8 cellular contexts compared by ENCODE assay signal in the genomic region with DNA sequence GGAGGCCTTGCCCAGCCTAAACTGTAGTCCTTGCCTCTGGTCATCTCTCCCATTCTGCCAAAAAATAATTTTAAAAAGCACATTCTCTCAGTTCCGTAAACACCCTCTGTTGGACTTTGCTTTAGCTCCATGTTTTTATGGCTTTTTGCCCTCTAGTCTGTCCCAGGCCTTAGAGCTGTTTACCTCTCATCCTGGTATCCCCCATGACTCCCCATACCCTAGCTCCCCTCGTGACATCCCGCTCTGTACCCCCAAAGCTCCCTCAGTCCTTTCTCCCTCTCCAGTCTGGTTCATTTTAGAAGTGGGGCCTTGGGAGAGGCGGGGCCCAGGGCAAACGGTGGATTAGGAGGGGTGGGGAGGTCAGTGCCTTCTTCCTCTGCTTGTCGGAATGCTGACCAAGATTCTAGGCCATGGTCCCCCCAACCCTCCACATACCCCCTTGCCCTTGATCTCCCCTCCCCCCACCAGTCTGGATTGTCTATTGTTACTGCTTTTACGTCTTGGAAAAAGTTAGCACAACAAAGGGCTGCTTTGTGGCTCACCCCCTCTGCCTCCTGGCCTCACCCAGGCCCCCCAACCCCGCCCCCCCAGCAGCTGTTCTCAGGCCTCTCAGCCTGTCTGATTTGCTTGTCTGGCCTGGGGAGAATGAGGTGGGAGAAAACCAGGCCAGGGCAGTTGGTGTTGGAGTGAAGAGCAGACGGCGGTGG. TPM values are rescaled to one million over a fixed set of nuclear protein-coding genes. Genes with fewer than 3 reads are reported as not detected.
DNase-seq lines count a peak whose midpoint lies in the region; ATAC-seq and TF ChIP-seq lines count a peak whose summit lies in the region.
"Had no signal": no experiment of that assay in that cellular context is flagged by ENCODE, and none has a peak within 500 bp of the region (broad histone marks: within the 10 kb centered on the region; RNA-seq: fewer than 3 reads in every experiment).

No MANE protein-coding gene starts in this region.

- no peaks in the 10 kb centered on the region for H3K27me3 Mint-ChIP-seq in memory B cell

- TF ChIP-seq CTCF in Panc1 (IDR thresholded peaks at IDR 0.05): no peak
- no peak for TF ChIP-seq CTCF in cardiac fibroblast (IDR thresholded peaks at IDR 0.05; ENCODE audit: low read depth, low read length)

- no TSS peak for BruUV-seq in Panc1 (replicated peaks; lab: Mats Ljungman, UMichigan)

- peak overlapping the region; percentile 82 for H3K27ac Mint-ChIP-seq in memory B cell

- H3K9me3 Mint-ChIP-seq in memory B cell: no peaks in the 10 kb centered on the region

- intact Hi-C loops in Panc1 (cut with micrococcal nuclease; ENCODE audit: unreplicated experiment): no loop called here

- H3K4me1 ChIP-seq in Panc1 (ENCODE audit: control insufficient read depth, insufficient read depth, low read length): peaks cover 82% of the 10 kb centered on the region

- H3K36me3 ChIP-seq in Panc1 (ENCODE audit: control insufficient read depth, insufficient read depth, low read length): 0 out of 2 replicates have a peak, but pooled peaks cover 5% of the 10 kb centered on the region

- peaks cover 6% of the 10 kb centered on the region for H3K36me3 Mint-ChIP-seq in memory B cell

- POLR2A ChIA-PET in Panc1 (lab: Charles Lee): interaction anchor here (0.8 kb wide), 1 partner anchor 41 kb away, joined by 4 read pairs; no protein-coding TSS in a partner anchor

- in situ Hi-C loops in Panc1 (cut with HindIII; ENCODE audit: low pct_unique_long_range_greater_than_20kb, low sequenced_read_pairs): no loop called here

- ATAC-seq in Panc1: no peak
- ATAC-seq in memory B cell (ENCODE audit: low read depth): no peak
- no peak for ATAC-seq in HG03520 (IDR thresholded peaks at IDR 0.05; ENCODE audit: unreplicated experiment)

- H3K4me1 Mint-ChIP-seq in memory B cell: peaks cover 71% of the 10 kb centered on the region

- H3K4me3 Mint-ChIP-seq in memory B cell: peak overlapping the region; percentile 37

- CTCF ChIA-PET in Panc1 (lab: Charles Lee): interaction anchor here (0.5 to 1.0 kb wide), 3 partner anchors 22 to 130 kb away, joined by 3 to 4 read pairs (median 4); no protein-coding TSS in a partner anchor

- no peak for DNase-seq in Panc1 (ENCODE audit: low read depth, low spot score)
- DNase-seq in cardiac fibroblast (ENCODE audit: low read depth in 2 of 2): no peak
- peak in 1 of 2 donors; percentile 12 for DNase-seq in memory B cell (ENCODE audit: low spot score in 2 of 2)
- peak in 8 of 49 donors; percentile 18 to 52 (median 28) for DNase-seq in substantia nigra (lab: John Stamatoyannopoulos, UW)
- no peak for DNase-seq in RPMI8226
- DNase-seq in NCI-H446 (lab: John Stamatoyannopoulos, UW): no peak

- H3K27ac ChIP-seq in Panc1 (ENCODE audit: low read length): peak overlapping the region; percentile 80
- H3K27ac ChIP-seq in substantia nigra (ENCODE audit: low read depth, low read length, poor library complexity, severe bottlenecking): peak overlapping the region; percentile 70

- H3K9me3 ChIP-seq in Panc1 (ENCODE audit: control insufficient read depth, insufficient read depth, low read depth, low read length): no peaks in the 10 kb centered on the region

- peak overlapping the region in 1 of 2 experiments; percentile 75; a peak in 1 of 4 replicates for H3K4me3 ChIP-seq in Panc1 (ENCODE audit: low read depth in 2 of 2, low read length in 2 of 2)
- peak overlapping the region; percentile 73 to 74 for H3K4me3 ChIP-seq in cardiac fibroblast (replicated peaks in 1 of 2; ENCODE audit: low read depth in 2 of 2, low read length in 2 of 2)

- H3K27me3 ChIP-seq in Panc1 (ENCODE audit: control insufficient read depth, insufficient read depth, low read length): no peaks in the 10 kb centered on the region

RNA-seq across cellular contexts. Expression of a gene that starts 18.3 kb away (rescaled TPM):
- 0.33 TPM for total RNA-seq in Panc1 (2021; ENCODE audit: unreplicated experiment)
- polyA plus RNA-seq in Panc1 (2012; ENCODE audit: insufficient read length): 5.8 TPM
- total RNA-seq: activated CD8-positive, alpha-beta memory T cell treated with anti-CD3 and anti-CD28 coated beads for 36 hours had no signal

RNA-seq across cellular contexts. Expression of a gene that starts 37.2 kb away (rescaled TPM):
- 55.6 TPM for total RNA-seq in Panc1 (2021; ENCODE audit: unreplicated experiment)
- polyA plus RNA-seq in Panc1 (2012; ENCODE audit: insufficient read length): 59.9 TPM

RNA-seq across cellular contexts. Expression of a gene that starts 58.5 kb away (rescaled TPM):
- 66.3 TPM for total RNA-seq in Panc1 (2021; ENCODE audit: unreplicated experiment)
- polyA plus RNA-seq in Panc1 (2012; ENCODE audit: insufficient read length): 24.3 TPM
